ENCODE assay signal across 17 cellular contexts in genomic region chr20:16017656-16018055, GRCh38.
DNase-seq lines count a peak whose midpoint lies in the region; ATAC-seq and TF ChIP-seq lines count a peak whose summit lies in the region.
"Had no signal": no experiment of that assay in that cellular context is flagged by ENCODE, and none has a peak within 500 bp of the region (broad histone marks: within the 10 kb centered on the region; RNA-seq: fewer than 3 reads in every experiment).

No MANE protein-coding gene starts in this region.

- H3K36me3 ChIP-seq in OCI-LY3 (replicated peaks; ENCODE audit: low read depth, low read length) (peaks cover 85% of the 10 kb centered on the region), endodermal cell (ENCODE audit: control insufficient read depth, insufficient read depth, low read length) (no peaks in the 10 kb centered on the region), tibial nerve (no peaks in the 10 kb centered on the region)
- H3K36me3 ChIP-seq: MG63 had no signal

- H3K27ac Mint-ChIP-seq in endodermal cell, result no peak overlapping the region
- H3K27ac Mint-ChIP-seq: CD8-positive, alpha-beta T cell had no signal

- TF ChIP-seq EP300 in tibial nerve (IDR thresholded peaks at IDR 0.05), result no peak

- 86 to 100% methylated on average over 1 of the region's 1 CpG for WGBS in endodermal cell (ENCODE audit: insufficient coverage in 1 of 2, insufficient read length in 1 of 2), 2 experiments
- 81 to 83% methylated on average over 1 of the region's 1 CpG for WGBS in tibial nerve, 2 donors

- H3K27me3 ChIP-seq in OCI-LY3 (ENCODE audit: low read depth, low read length) (no peaks in the 10 kb centered on the region), endodermal cell (ENCODE audit: control insufficient read depth, insufficient read depth, low read length, poor library complexity, severe bottlenecking) (no peaks in the 10 kb centered on the region), tibial nerve (no peaks in the 10 kb centered on the region)
- H3K27me3 ChIP-seq: MG63 had no signal

- H2AFZ ChIP-seq in OCI-LY3 (ENCODE audit: low read depth, low read length), result no peak overlapping the region

- TF ChIP-seq CTCF in OCI-LY3 (IDR thresholded peaks at IDR 0.05; ENCODE audit: low read depth, low read length), result peak; percentile 15; the same call in 1 of the 2 replicates
- TF ChIP-seq CTCF in endodermal cell (conservative IDR thresholded peaks at IDR 0.05), result peak; percentile 58
- no peak for TF ChIP-seq CTCF in tibial nerve (IDR thresholded peaks at IDR 0.05)

- no peaks in the 10 kb centered on the region for H3K4me1 ChIP-seq in OCI-LY3 (ENCODE audit: low read length)
- H3K4me1 ChIP-seq in endodermal cell (ENCODE audit: control insufficient read depth, insufficient read depth, low read length), result no peaks in the 10 kb centered on the region
- H3K4me1 ChIP-seq in tibial nerve, result no peaks in the 10 kb centered on the region

- peaks cover 91% of the 10 kb centered on the region for H4K20me1 ChIP-seq in OCI-LY3 (ENCODE audit: insufficient read depth, low read length)

- no peak for TF ChIP-seq POLR2A in tibial nerve (IDR thresholded peaks at IDR 0.05)

- no peak for ATAC-seq in HG02884 (IDR thresholded peaks at IDR 0.05; ENCODE audit: unreplicated experiment)
- ATAC-seq: CD8-positive, alpha-beta T cell; Panc1 had no signal

- no peaks in the 10 kb centered on the region for H3K9me3 ChIP-seq in OCI-LY3 (ENCODE audit: insufficient read depth, low read length)
- H3K9me3 ChIP-seq in endodermal cell (ENCODE audit: control insufficient read depth, low read length), result no peaks in the 10 kb centered on the region
- no peaks in the 10 kb centered on the region for H3K9me3 ChIP-seq in tibial nerve
- H3K9me3 ChIP-seq: MG63 had no signal

- H3K27ac ChIP-seq in OCI-LY3 (ENCODE audit: low read length) (no peak overlapping the region), endodermal cell (ENCODE audit: low read depth, low read length) (no peak overlapping the region), tibial nerve (no peak overlapping the region)

- H3K79me2 ChIP-seq in OCI-LY3 (ENCODE audit: low read length), result peaks cover 94% of the 10 kb centered on the region

- H3K9ac ChIP-seq in OCI-LY3 (ENCODE audit: low read length), result no peak overlapping the region
- H3K9ac ChIP-seq in endodermal cell (ENCODE audit: extremely low read depth, low read length, poor library complexity, severe bottlenecking), result no peak overlapping the region

- no peaks in the 10 kb centered on the region for H3K36me3 Mint-ChIP-seq in endodermal cell (ENCODE audit: low read depth)
- H3K36me3 Mint-ChIP-seq: CD8-positive, alpha-beta T cell had no signal

- no peak overlapping the region for H3K4me3 ChIP-seq in OCI-LY3 (ENCODE audit: low read length)
- no peak overlapping the region for H3K4me3 ChIP-seq in endodermal cell (ENCODE audit: low read length)
- no peak overlapping the region for H3K4me3 ChIP-seq in tibial nerve
- H3K4me3 ChIP-seq: MG63 had no signal

- no peak overlapping the region for H3K4me3 Mint-ChIP-seq in endodermal cell
- H3K4me3 Mint-ChIP-seq: CD8-positive, alpha-beta T cell had no signal

- H3K4me2 ChIP-seq in OCI-LY3 (ENCODE audit: low read length), result no peak overlapping the region

- H3K4me1 Mint-ChIP-seq in endodermal cell, result peaks cover 3% of the 10 kb centered on the region

- H3K27me3 Mint-ChIP-seq in endodermal cell (ENCODE audit: insufficient read depth), result no peaks in the 10 kb centered on the region

- DNase-seq in EL, result peak; percentile 45
- no peak for DNase-seq in endodermal cell
- peak; percentile 42 for DNase-seq in renal cortical epithelial cell (ENCODE audit: low read depth)
- no peak for DNase-seq in tibial nerve (ENCODE audit: low spot score in 2 of 2)
- DNase-seq in activated effector memory CD4-positive, alpha-beta T cell treated with anti-CD3 and anti-CD28 coated beads, Interleukin-2, amount 50 U/mL, for 16 hours, result no peak
- DNase-seq: ACHN; CD8-positive, alpha-beta T cell; GOT3; KBM-7; MG63; NCI-H1092 treated with DMSO at 0.1 percent for 48 hours; NCI-H1694; NCI-H345; SHP77 treated with DMSO at 0.1 percent for 48 hours had no signal

- no peaks in the 10 kb centered on the region for H3K9me3 Mint-ChIP-seq in endodermal cell

Comparison
In these comparisons a context has a peak if more than half of its experiments do, and no peak if none do; other contexts are left out.
1. DNase-seq: peak in EL (single experiment) and renal cortical epithelial cell (single experiment); none in endodermal cell (single experiment), tibial nerve (0 of 2) and activated effector memory CD4-positive, alpha-beta T cell treated with anti-CD3 and anti-CD28 coated beads, Interleukin-2, amount 50 U/mL, for 16 hours (single experiment).
2. CTCF ChIP-seq: peak in OCI-LY3 (single experiment) and endodermal cell (single experiment); none in tibial nerve (0 of 5).